In genomic region chr6:105397987-105398386, GRCh38 we compare ENCODE assay signal across 12 cellular contexts. TPM values are rescaled to one million over a fixed set of nuclear protein-coding genes. Genes with fewer than 3 reads are reported as not detected.
DNase-seq lines count a peak whose midpoint lies in the region; ATAC-seq and TF ChIP-seq lines count a peak whose summit lies in the region.
"Had no signal": no experiment of that assay in that cellular context is flagged by ENCODE, and none has a peak within 500 bp of the region (broad histone marks: within the 10 kb centered on the region; RNA-seq: fewer than 3 reads in every experiment).

No MANE protein-coding gene starts in this region.

- H3K36me3 ChIP-seq in CD4-positive, alpha-beta memory T cell (ENCODE audit: insufficient read depth, low read length), result no peaks in the 10 kb centered on the region

- no peak for TF ChIP-seq CTCF in progenitor cell of endocrine pancreas (IDR thresholded peaks at IDR 0.05; ENCODE audit: unreplicated experiment)

- H3K27ac Mint-ChIP-seq in CD4-positive, alpha-beta memory T cell, result peak overlapping the region in 6 of 7 donors; percentile 2 to 88 (median 54)
- H3K27ac Mint-ChIP-seq in progenitor cell of endocrine pancreas, result no peak overlapping the region

- H3K4me3 ChIP-seq in CD4-positive, alpha-beta memory T cell (ENCODE audit: low read length in 2 of 2), result no peak overlapping the region

- intact Hi-C loops in CD4-positive, alpha-beta memory T cell (cut with micrococcal nuclease), result no loop called here

- peaks cover 15 to 30% of the 10 kb centered on the region in 2 donors for H3K36me3 Mint-ChIP-seq in CD4-positive, alpha-beta memory T cell
- peaks cover 4% of the 10 kb centered on the region for H3K36me3 Mint-ChIP-seq in progenitor cell of endocrine pancreas (ENCODE audit: insufficient read depth)

- DNase-seq in Ammon's horn (ENCODE audit: low spot score) (peak; percentile 17), SK-MEL-5 (ENCODE audit: low read depth, low spot score) (peak; percentile 29), iPS-NIHi11 (ENCODE audit: low spot score) (peak; percentile 35), COLO829 (ENCODE audit: low spot score) (no peak), progenitor cell of endocrine pancreas (ENCODE audit: low spot score, unreplicated experiment) (no peak)
- peak in 1 of 5 donors; percentile 11 for DNase-seq in CD4-positive, alpha-beta memory T cell
- DNase-seq: activated naive CD4-positive, alpha-beta T cell treated with Interleukin-2 at 50 U/mL for 16 hours; AML-193; NCI-H1694; NCI-H524 treated with DMSO at 0.1 percent for 48 hours; RPMI8226 had no signal

- peaks cover 46% of the 10 kb centered on the region for H3K4me1 ChIP-seq in CD4-positive, alpha-beta memory T cell (ENCODE audit: insufficient read depth, low read length)

- H3K27ac ChIP-seq in CD4-positive, alpha-beta memory T cell (ENCODE audit: low read depth, low read length), result no peak overlapping the region

- ATAC-seq in GM18519 (IDR thresholded peaks at IDR 0.05; ENCODE audit: low FRiP score, unreplicated experiment), result no peak

- POLR2A ChIA-PET in CD4-positive, alpha-beta memory T cell (lab: Charles Lee; ENCODE audit: partially characterized antibody), result no interaction called here

- CTCF ChIA-PET in CD4-positive, alpha-beta memory T cell (lab: Charles Lee; ENCODE audit: partially characterized antibody), result interaction anchor here (1.1 to 1.6 kb wide), 3 partner anchors 9 to 307 kb away, joined by 3 to 6 read pairs (median 3); no protein-coding TSS in a partner anchor

- no peaks in the 10 kb centered on the region for H3K9me3 ChIP-seq in CD4-positive, alpha-beta memory T cell (ENCODE audit: control insufficient read depth in 1 of 2, low read length in 2 of 2)

- peaks cover 41 to 50% (median 47%) of the 10 kb centered on the region in 4 donors for H3K4me1 Mint-ChIP-seq in CD4-positive, alpha-beta memory T cell
- H3K4me1 Mint-ChIP-seq in progenitor cell of endocrine pancreas (ENCODE audit: low read depth), result peaks cover 12% of the 10 kb centered on the region

- no peaks in the 10 kb centered on the region for H3K27me3 Mint-ChIP-seq in CD4-positive, alpha-beta memory T cell
- no peaks in the 10 kb centered on the region for H3K27me3 Mint-ChIP-seq in progenitor cell of endocrine pancreas

- peak overlapping the region in 5 of 8 donors; percentile 15 to 62 (median 56) for H3K4me3 Mint-ChIP-seq in CD4-positive, alpha-beta memory T cell
- H3K4me3 Mint-ChIP-seq in progenitor cell of endocrine pancreas (ENCODE audit: low read depth), result no peak overlapping the region

- H3K27me3 ChIP-seq in CD4-positive, alpha-beta memory T cell (ENCODE audit: insufficient read depth, low read length), result no peaks in the 10 kb centered on the region

- no peaks in the 10 kb centered on the region for H3K9me3 Mint-ChIP-seq in CD4-positive, alpha-beta memory T cell
- no peaks in the 10 kb centered on the region for H3K9me3 Mint-ChIP-seq in progenitor cell of endocrine pancreas (ENCODE audit: low read depth)

- in situ Hi-C loops in SK-MEL-5 (cut with HindIII; ENCODE audit: low pct_unique_long_range_greater_than_20kb, low sequenced_read_pairs), result no loop called here

RNA-seq across cellular contexts. Expression of gene PREP, which starts 4.9 kb away (rescaled TPM):
- total RNA-seq in CD4-positive, alpha-beta memory T cell, result 10 to 100 TPM; 34.4 to 34.8 TPM
- polyA plus RNA-seq in CD4-positive, alpha-beta memory T cell, result 10 to 100 TPM; 29.8 to 43.6 TPM
- total RNA-seq in SK-MEL-5 (2014; rRNA removed; shearing (Covaris generic)), result 51.6 and 56.2 TPM in 2 replicates
- polyA plus RNA-seq in SK-MEL-5 (2015; cell fraction: cytosol; rRNA removed), result 86.6 and 120 TPM in 2 replicates
- polyA plus RNA-seq in SK-MEL-5 (2015; cell fraction: nucleus; rRNA removed), result 41.3 and 54.1 TPM in 2 replicates
- 42.8 and 43.3 TPM in 2 replicates for total RNA-seq in progenitor cell of endocrine pancreas

Comparison
In these comparisons a context has a peak if more than half of its experiments do, and no peak if none do; other contexts are left out.
1. DNase-seq: peak in Ammon's horn (single experiment), SK-MEL-5 (single experiment) and iPS-NIHi11 (single experiment); none in COLO829 (single experiment) and progenitor cell of endocrine pancreas (single experiment).